Comparison of ENCODE assay signal across 21 cellular contexts in the genomic region with DNA sequence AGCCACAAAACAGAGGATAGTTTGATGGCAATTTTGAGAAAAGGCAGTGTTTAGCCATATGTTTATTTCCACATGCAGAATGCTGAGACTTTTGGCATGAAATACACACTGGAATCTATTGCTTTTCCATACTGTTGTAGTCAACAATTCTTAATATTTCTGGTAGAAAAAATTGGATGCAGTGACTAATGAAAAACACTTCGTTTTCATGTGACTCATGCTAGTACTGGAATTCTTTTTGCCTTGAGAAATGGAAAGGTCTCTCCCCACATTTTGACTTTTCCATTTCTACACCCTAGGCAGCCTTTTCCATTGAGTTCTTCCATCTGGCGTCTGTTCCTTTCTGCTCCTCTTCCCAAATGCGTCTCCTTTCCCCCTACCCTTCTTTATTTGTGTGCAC.
DNase-seq lines count a peak whose midpoint lies in the region; ATAC-seq and TF ChIP-seq lines count a peak whose summit lies in the region.
"Had no signal": no experiment of that assay in that cellular context is flagged by ENCODE, and none has a peak within 500 bp of the region (broad histone marks: within the 10 kb centered on the region; RNA-seq: fewer than 3 reads in every experiment).

No MANE protein-coding gene starts in this region.

- H3K4me3 Mint-ChIP-seq in mesothelial cell of epicardium = no peak overlapping the region
- H3K4me3 Mint-ChIP-seq: T-helper 1 cell treated with Interleukin-12 subunit alpha and Interleukin-12 subunit beta and Interleukin-4 antibody, amounts not matched to agents 30 μg/mL and 1 μg/mL, for 36 hours had no signal

- H3K4me1 ChIP-seq in adipocyte (ENCODE audit: control insufficient read depth, insufficient read depth, low read length) = peaks cover 4% of the 10 kb centered on the region
- H3K4me1 ChIP-seq in rectal smooth muscle tissue (ENCODE audit: control insufficient read depth, insufficient read depth, low read length) = no peaks in the 10 kb centered on the region
- H3K4me1 ChIP-seq: colonic mucosa, right lobe of liver, thyroid gland had no signal

- DNase-seq in G401 (ENCODE audit: low spot score) (peak; percentile 7), adipocyte (ENCODE audit: low read depth) (peak; percentile 42), fibroblast of gingiva (ENCODE audit: low read depth) (peak; percentile 8), mesothelial cell of epicardium (ENCODE audit: low spot score in 2 of 2, unreplicated experiment in 2 of 2) (no peak), NCI-H2227 treated with DMSO at 0.1 percent for 48 hours (lab: John Stamatoyannopoulos, UW) (no peak)
- DNase-seq in activated naive CD4-positive, alpha-beta T cell (lab: John Stamatoyannopoulos, UW) = no peak
- DNase-seq: activated CD4-positive, alpha-beta T cell treated with anti-CD3 and anti-CD28 coated beads, Interleukin-2, amount 50 U/mL, for 1 hour; activated CD8-positive, alpha-beta memory T cell treated with anti-CD3 and anti-CD28 coated beads, Interleukin-2, amount 50 U/mL, for 48 hours; activated gamma-delta T cell; anterior cingulate cortex; colonic mucosa; GOT3; NCI-H1417 treated with DMSO at 0.1 percent for 48 hours; NCI-H69; right lobe of liver; SHP77; stimulated activated naive CD4-positive, alpha-beta T cell; thyroid gland had no signal

- TF ChIP-seq CTCF in mesothelial cell of epicardium (IDR thresholded peaks at IDR 0.05; ENCODE audit: unreplicated experiment) = no peak

- peaks cover 12% of the 10 kb centered on the region for H3K4me1 Mint-ChIP-seq in mesothelial cell of epicardium

- no peaks in the 10 kb centered on the region for H3K27me3 ChIP-seq in adipocyte (replicated peaks; ENCODE audit: control insufficient read depth, insufficient read depth, low read length)
- no peaks in the 10 kb centered on the region for H3K27me3 ChIP-seq in rectal smooth muscle tissue (ENCODE audit: control insufficient read depth, insufficient read depth, low read length)
- H3K27me3 ChIP-seq: colonic mucosa, right lobe of liver, thyroid gland had no signal

- peaks cover 5% of the 10 kb centered on the region for H3K36me3 Mint-ChIP-seq in mesothelial cell of epicardium

- peaks cover 3% of the 10 kb centered on the region for H3K27me3 Mint-ChIP-seq in mesothelial cell of epicardium (ENCODE audit: low read depth)

- H3K9me3 Mint-ChIP-seq in mesothelial cell of epicardium = peaks cover 35% of the 10 kb centered on the region
- H3K9me3 Mint-ChIP-seq: T-helper 1 cell treated with Interleukin-12 subunit alpha and Interleukin-12 subunit beta and Interleukin-4 antibody, amounts not matched to agents 30 μg/mL and 1 μg/mL, for 36 hours had no signal

- no peak for ATAC-seq in HG03135 (IDR thresholded peaks at IDR 0.05; ENCODE audit: unreplicated experiment)
- ATAC-seq: right lobe of liver had no signal

- H3K9me3 ChIP-seq in adipocyte (ENCODE audit: control insufficient read depth, low read length) = no peaks in the 10 kb centered on the region
- H3K9me3 ChIP-seq: colonic mucosa, right lobe of liver, thyroid gland had no signal

- peak overlapping the region; percentile 1 for H3K27ac ChIP-seq in rectal smooth muscle tissue (ENCODE audit: low read depth, low read length)
- H3K27ac ChIP-seq: colonic mucosa, right lobe of liver, thyroid gland had no signal

- H3K9ac ChIP-seq in adipocyte (ENCODE audit: low read length) (no peak overlapping the region), rectal smooth muscle tissue (ENCODE audit: low read length) (no peak overlapping the region)

- in situ Hi-C loops in G401 (cut with HindIII; ENCODE audit: low sequenced_read_pairs) = no loop called here

- H3K36me3 ChIP-seq in adipocyte (ENCODE audit: control insufficient read depth, insufficient read depth, low read length, severe bottlenecking) (no peaks in the 10 kb centered on the region), rectal smooth muscle tissue (ENCODE audit: control insufficient read depth, insufficient read depth, low read length) (no peaks in the 10 kb centered on the region)
- H3K36me3 ChIP-seq: colonic mucosa, right lobe of liver, thyroid gland had no signal

- no peak overlapping the region for H3K27ac Mint-ChIP-seq in mesothelial cell of epicardium
- H3K27ac Mint-ChIP-seq: T-helper 1 cell treated with Interleukin-12 subunit alpha and Interleukin-12 subunit beta and Interleukin-4 antibody, amounts not matched to agents 30 μg/mL and 1 μg/mL, for 36 hours had no signal

- H3K4me3 ChIP-seq in adipocyte (ENCODE audit: low read length) (no peak overlapping the region), rectal smooth muscle tissue (ENCODE audit: low read length) (no peak overlapping the region)
- H3K4me3 ChIP-seq: colonic mucosa, right lobe of liver, thyroid gland had no signal

Comparison
In these comparisons a context has a peak if more than half of its experiments do, and no peak if none do; other contexts are left out.
1. DNase-seq: peak in G401 (single experiment), adipocyte (single experiment) and fibroblast of gingiva (single experiment); none in activated naive CD4-positive, alpha-beta T cell (0 of 4), mesothelial cell of epicardium (0 of 2) and NCI-H2227 treated with DMSO at 0.1 percent for 48 hours (single experiment).